In the genomic region with DNA sequence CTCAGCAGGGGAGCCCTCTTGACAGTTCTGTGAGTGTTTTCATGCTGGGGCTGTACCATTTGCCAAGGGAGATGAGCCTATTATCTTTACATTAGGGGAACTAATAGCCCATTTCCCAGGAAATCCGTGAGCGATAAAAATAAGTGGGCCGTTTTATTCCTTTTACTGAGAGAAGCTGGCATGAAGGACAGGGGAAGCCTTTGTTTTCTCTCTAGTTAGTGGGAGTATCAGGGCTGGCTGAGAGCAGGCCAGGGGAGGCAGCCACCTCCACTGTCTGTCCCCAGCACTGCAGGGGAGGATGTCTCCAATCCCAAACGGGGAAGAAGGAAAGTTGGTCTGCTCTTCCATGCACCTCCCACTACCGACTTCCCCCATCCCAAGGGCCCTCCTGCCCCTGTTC, we compare ENCODE assay signal across 19 cellular contexts. TPM values are rescaled to one million over a fixed set of nuclear protein-coding genes. Genes with fewer than 3 reads are reported as not detected.
DNase-seq lines count a peak whose midpoint lies in the region; TF ChIP-seq lines count a peak whose summit lies in the region.
"Had no signal": no experiment of that assay in that cellular context is flagged by ENCODE, and none has a peak within 500 bp of the region (broad histone marks: within the 10 kb centered on the region; RNA-seq: fewer than 3 reads in every experiment).

No MANE protein-coding gene starts in this region.

- no peak overlapping the region for H2AFZ ChIP-seq in H9 (ENCODE audit: low read length)

- H3K27me3 ChIP-seq in H9 (ENCODE audit: insufficient read depth, low read length): no peaks in the 10 kb centered on the region

- no peaks in the 10 kb centered on the region for H3K9me3 ChIP-seq in H9 (ENCODE audit: control insufficient read depth, low read depth, low read length)
- H3K9me3 ChIP-seq: BLaER1 treated with 17β-estradiol and CSF1 and Interleukin-3, amounts not matched to agents 10 nM and 100 nM; MG63 had no signal

- no peaks in the 10 kb centered on the region for H3K79me2 ChIP-seq in H9 (ENCODE audit: insufficient read depth, low read length)

- no peaks in the 10 kb centered on the region for H3K36me3 Mint-ChIP-seq in activated naive CD4-positive, alpha-beta T cell treated with anti-CD3 and anti-CD28 coated beads, Interleukin-2, amount 10 ng/mL, durations not matched to agents 7 days and 5 days
- no peaks in the 10 kb centered on the region; a peak in 1 of 7 replicates for H3K36me3 Mint-ChIP-seq in H9 (ENCODE audit: insufficient read depth in 1 of 3, low read depth in 3 of 3)

- H3K4me1 Mint-ChIP-seq in activated naive CD4-positive, alpha-beta T cell treated with anti-CD3 and anti-CD28 coated beads, Interleukin-2, amount 10 ng/mL, durations not matched to agents 7 days and 5 days: no peaks in the 10 kb centered on the region
- H3K4me1 Mint-ChIP-seq in H9: peaks cover 4 to 7% of the 10 kb centered on the region in 2 experiments; a peak in 2 of 4 replicates

- no peak overlapping the region for H4K8ac ChIP-seq in H9 (replicated peaks; ENCODE audit: insufficient read length, low read depth, low read length)

- no peak for TF ChIP-seq CTCF in H9 (conservative IDR thresholded peaks at IDR 0.05)

- no peaks in the 10 kb centered on the region for H3K79me1 ChIP-seq in H9 (ENCODE audit: insufficient read depth, low read depth, low read length, poor library complexity, severe bottlenecking)

- WGBS in H9 (ENCODE audit: extremely low coverage, insufficient read length, low lambda C conversion rate): no CpG with 5 or more reads among the region's 5 CpGs

- no peak overlapping the region for H2AK5ac ChIP-seq in H9 (ENCODE audit: insufficient read length, low read length)

- H3K9ac ChIP-seq in H9 (ENCODE audit: extremely low read depth, insufficient read length, low read length): no peak overlapping the region
- H3K9ac ChIP-seq: BLaER1 treated with 17β-estradiol and CSF1 and Interleukin-3, amounts not matched to agents 10 nM and 100 nM; KMS-11 had no signal

- DNase-seq in NCI-H510A treated with DMSO at 0.1 percent for 48 hours (lab: John Stamatoyannopoulos, UW) (peak; percentile 12), NCI-H510A (lab: John Stamatoyannopoulos, UW) (no peak), NCI-H345 (lab: John Stamatoyannopoulos, UW) (peak; percentile 55), epidermal melanocyte (ENCODE audit: insufficient read length, low spot score) (peak; percentile 27), H9 (no peak), ecto neural progenitor cell (ENCODE audit: low spot score) (no peak)
- DNase-seq in activated naive CD4-positive, alpha-beta T cell treated with anti-CD3 and anti-CD28 coated beads, Interleukin-2, amount 10 ng/mL, durations not matched to agents 7 days and 5 days: no peak
- DNase-seq: DMS153, EL, HFFc6, MG63, NCI-H2081 treated with DMSO at 0.1 percent for 48 hours, NCI-H524, OCI-M1 had no signal

- no peaks in the 10 kb centered on the region for H3K23me2 ChIP-seq in H9 (ENCODE audit: insufficient read length, low read depth, low read length, poor library complexity, severe bottlenecking)

- H2BK120ac ChIP-seq in H9 (ENCODE audit: low read depth, low read length, poor library complexity, severe bottlenecking): no peak overlapping the region

- H3K27ac ChIP-seq in H9 (ENCODE audit: insufficient read length, low read depth, low read length): no peak overlapping the region
- H3K27ac ChIP-seq: BLaER1 treated with 17β-estradiol and CSF1 and Interleukin-3, amounts not matched to agents 10 nM and 100 nM; KMS-11; RWPE1 had no signal

- H3T11ph ChIP-seq in H9 (ENCODE audit: low read length): no peak overlapping the region

- no peak overlapping the region for H2BK15ac ChIP-seq in H9 (ENCODE audit: low read depth, low read length)

- H4K20me1 ChIP-seq in H9 (ENCODE audit: control insufficient read depth, insufficient read depth, insufficient read length): no peaks in the 10 kb centered on the region
- H4K20me1 ChIP-seq: BLaER1 treated with 17β-estradiol and CSF1 and Interleukin-3, amounts not matched to agents 10 nM and 100 nM had no signal

- no peak overlapping the region for H3K4me2 ChIP-seq in H9 (ENCODE audit: insufficient read depth, insufficient read length, low read length)
- H3K4me2 ChIP-seq: BLaER1 treated with 17β-estradiol and CSF1 and Interleukin-3, amounts not matched to agents 10 nM and 100 nM; KMS-11 had no signal

- H2BK20ac ChIP-seq in H9 (ENCODE audit: low read depth, low read length, poor library complexity, severe bottlenecking): no peak overlapping the region

- no peak overlapping the region for H3K14ac ChIP-seq in H9 (ENCODE audit: insufficient read depth, low read length)

- no peak overlapping the region for H3K18ac ChIP-seq in H9 (ENCODE audit: insufficient read length, low read depth, low read length)

- H3K56ac ChIP-seq in H9 (ENCODE audit: insufficient read length, low read depth, low read length): no peak overlapping the region

- H3K4me1 ChIP-seq in H9 (ENCODE audit: insufficient read depth, low read length): no peaks in the 10 kb centered on the region

- H3K4ac ChIP-seq in H9 (ENCODE audit: low read depth, low read length): no peak overlapping the region

- no peak overlapping the region for H4K5ac ChIP-seq in H9 (ENCODE audit: insufficient read length, low read depth, low read length)

- CTCF ChIA-PET in activated naive CD4-positive, alpha-beta T cell treated with anti-CD3 and anti-CD28 coated beads, Interleukin-2, amount 10 ng/mL, durations not matched to agents 7 days and 5 days (lab: Charles Lee): interaction anchor here (1.0 to 1.8 kb wide), 4 partner anchors 9 to 61 kb away, joined by 3 to 8 read pairs (median 6); no protein-coding TSS in a partner anchor

- H2BK5ac ChIP-seq in H9 (ENCODE audit: insufficient read length, low read length): no peak overlapping the region

- H2BK12ac ChIP-seq in H9 (ENCODE audit: insufficient read length, low read depth, low read length): no peak overlapping the region

- no peaks in the 10 kb centered on the region for H3K9me3 Mint-ChIP-seq in activated naive CD4-positive, alpha-beta T cell treated with anti-CD3 and anti-CD28 coated beads, Interleukin-2, amount 10 ng/mL, durations not matched to agents 7 days and 5 days
- peaks cover 0 to 6% of the 10 kb centered on the region in 2 experiments; a peak in 2 of 5 replicates for H3K9me3 Mint-ChIP-seq in H9
- H3K9me3 Mint-ChIP-seq: HFFc6; T-helper 2 cell treated with Interferon-gamma antibody and Interleukin-4, amounts not matched to agents 5 μg/mL and 100 μg/mL, for 36 hours had no signal

- H3K23ac ChIP-seq in H9 (ENCODE audit: insufficient read length, low read depth, low read length): no peak overlapping the region

- H3K27ac Mint-ChIP-seq in activated naive CD4-positive, alpha-beta T cell treated with anti-CD3 and anti-CD28 coated beads, Interleukin-2, amount 10 ng/mL, durations not matched to agents 7 days and 5 days: no peak overlapping the region
- no peak overlapping the region for H3K27ac Mint-ChIP-seq in H9
- H3K27ac Mint-ChIP-seq: HFFc6; T-helper 2 cell treated with Interferon-gamma antibody and Interleukin-4, amounts not matched to agents 5 μg/mL and 100 μg/mL, for 36 hours had no signal

- H4K91ac ChIP-seq in H9 (ENCODE audit: insufficient read length, low read depth, low read length): no peak overlapping the region

- no peak overlapping the region for H3K4me3 Mint-ChIP-seq in activated naive CD4-positive, alpha-beta T cell treated with anti-CD3 and anti-CD28 coated beads, Interleukin-2, amount 10 ng/mL, durations not matched to agents 7 days and 5 days
- H3K4me3 Mint-ChIP-seq in H9: no peak overlapping the region
- H3K4me3 Mint-ChIP-seq: HFFc6; T-helper 2 cell treated with Interferon-gamma antibody and Interleukin-4, amounts not matched to agents 5 μg/mL and 100 μg/mL, for 36 hours had no signal

- peaks cover 64% of the 10 kb centered on the region for H3K27me3 Mint-ChIP-seq in activated naive CD4-positive, alpha-beta T cell treated with anti-CD3 and anti-CD28 coated beads, Interleukin-2, amount 10 ng/mL, durations not matched to agents 7 days and 5 days
- H3K27me3 Mint-ChIP-seq in H9 (ENCODE audit: low read depth): peaks cover 30% of the 10 kb centered on the region

RNA-seq across cellular contexts. Expression of gene UBL4B, which starts 2.5 kb away (rescaled TPM):
- total RNA-seq in H9 (2021): not detected in 2 replicates
- total RNA-seq: H1 had no signal

RNA-seq across cellular contexts. Expression of gene SLC6A17, which starts 35.5 kb away (rescaled TPM):
- 0.17 and 0.46 TPM in 2 replicates for total RNA-seq in H9 (2021)

RNA-seq across cellular contexts. Expression of gene ALX3, which starts 44.3 kb away (rescaled TPM):
- total RNA-seq in H9 (2021): not detected in 2 replicates
- total RNA-seq: H1 had no signal

Comparison
In these comparisons a context has a peak if more than half of its experiments do, and no peak if none do; other contexts are left out.
1. DNase-seq: peak in NCI-H510A treated with DMSO at 0.1 percent for 48 hours (single experiment), NCI-H345 (single experiment) and epidermal melanocyte (single experiment); none in NCI-H510A (single experiment), activated naive CD4-positive, alpha-beta T cell treated with anti-CD3 and anti-CD28 coated beads, Interleukin-2, amount 10 ng/mL, durations not matched to agents 7 days and 5 days (single experiment), H9 (single experiment) and ecto neural progenitor cell (single experiment).